13 cellular contexts compared by ENCODE assay signal in the genomic region with DNA sequence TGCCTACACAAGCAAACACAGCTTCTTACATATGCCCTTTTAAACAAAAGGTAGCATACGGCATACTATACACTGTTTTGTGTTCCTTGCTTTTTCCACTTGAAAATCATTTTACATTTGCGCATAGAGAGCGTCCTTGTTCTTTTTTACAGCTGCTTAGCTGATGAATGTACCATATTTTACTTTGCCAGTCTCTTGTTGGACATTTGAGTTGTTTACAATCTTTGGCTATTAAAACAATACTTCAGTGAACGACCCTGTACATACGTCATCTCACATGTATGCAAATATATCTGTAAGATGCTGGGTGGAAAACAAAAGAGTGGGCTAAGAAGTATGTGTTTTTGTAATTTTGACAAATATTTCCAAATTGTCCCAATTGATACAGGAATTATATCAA. TPM values are rescaled to one million over a fixed set of nuclear protein-coding genes. Genes with fewer than 3 reads are reported as not detected.
A peak's percentile ranks its signal among the peaks of the same experiment; 100 is the strongest.
DNase-seq lines count a peak whose midpoint lies in the region; ATAC-seq and TF ChIP-seq lines count a peak whose summit lies in the region.
"Had no signal": no experiment of that assay in that cellular context is flagged by ENCODE, and none has a peak within 500 bp of the region (broad histone marks: within the 10 kb centered on the region; RNA-seq: fewer than 3 reads in every experiment).

No MANE protein-coding gene starts in this region.

- TF ChIP-seq POLR2A in right lobe of liver (IDR thresholded peaks at IDR 0.05), result no peak

- H3K4me1 ChIP-seq in right lobe of liver (peaks cover 2 to 73% (median 25%) of the 10 kb centered on the region in 4 donors), right cardiac atrium (ENCODE audit: control insufficient read depth, insufficient read depth, low read length) (peaks cover 3% of the 10 kb centered on the region)

- intact Hi-C loops in right lobe of liver (cut with DNase I), result no loop called here
- intact Hi-C loops in right cardiac atrium (cut with DNase I), result no loop called here

- H3K9me3 ChIP-seq in right lobe of liver, result no peaks in the 10 kb centered on the region
- H3K9me3 ChIP-seq in right cardiac atrium (ENCODE audit: control insufficient read depth, low read length), result no peaks in the 10 kb centered on the region

- 85% methylated on average over 5 of the region's 5 CpGs for WGBS in right lobe of liver (ENCODE audit: insufficient coverage, low coverage, low lambda C conversion rate, missing lambda C conversion rate)
- WGBS in right cardiac atrium, result 92% methylated on average over 5 of the region's 5 CpGs

- TF ChIP-seq CTCF in right lobe of liver (IDR thresholded peaks at IDR 0.05), result no peak

- H3K4me3 ChIP-seq in right lobe of liver (no peak overlapping the region), right cardiac atrium (ENCODE audit: low read length) (no peak overlapping the region)
- H3K4me3 ChIP-seq: BLaER1 treated with 17β-estradiol and CSF1 and Interleukin-3, amounts not matched to agents 10 nM and 100 nM had no signal

- no peak for DNase-seq in right lobe of liver
- no peak for DNase-seq in right cardiac atrium
- DNase-seq in occipital lobe (lab: John Stamatoyannopoulos, UW), result no peak
- DNase-seq in cortex of kidney (lab: John Stamatoyannopoulos, UW), result no peak
- DNase-seq: ACHN; CD4-positive, alpha-beta T cell; DMS79; GOT3; H9 had no signal

- peaks cover 6 to 34% (median 13%) of the 10 kb centered on the region in 4 donors for H3K36me3 ChIP-seq in right lobe of liver

- H3K27ac ChIP-seq in angular gyrus (ENCODE audit: low read depth, low read length) (peak overlapping the region; percentile 90), cingulate gyrus (ENCODE audit: low read depth, low read length) (peak overlapping the region; percentile 78), right lobe of liver (peak overlapping the region in 2 of 3 donors; percentile 17 to 64), temporal lobe (ENCODE audit: low read depth, low read length) (peak overlapping the region; percentile 90), right cardiac atrium (ENCODE audit: low read length) (no peak overlapping the region)
- H3K27ac ChIP-seq: BLaER1 treated with 17β-estradiol and CSF1 and Interleukin-3, amounts not matched to agents 10 nM and 100 nM had no signal

- ATAC-seq in right lobe of liver, result no peak
- no peak for ATAC-seq in right cardiac atrium

- no peaks in the 10 kb centered on the region for H3K27me3 ChIP-seq in right lobe of liver
- no peaks in the 10 kb centered on the region for H3K27me3 ChIP-seq in right cardiac atrium (ENCODE audit: control insufficient read depth, insufficient read depth)
- H3K27me3 ChIP-seq: BLaER1 treated with 17β-estradiol and CSF1 and Interleukin-3, amounts not matched to agents 10 nM and 100 nM had no signal

RNA-seq across cellular contexts. Expression of gene GOT1, which starts 7.7 kb away (rescaled TPM):
- total RNA-seq in right lobe of liver (100 to 1,000 TPM; 118 to 356 (median 173) TPM), temporal lobe (14.5 TPM), right cardiac atrium (100 to 1,000 TPM; 344 to 515 (median 449) TPM), occipital lobe (16.4 TPM)
- polyA plus RNA-seq in right cardiac atrium, result 413 TPM
